In genomic region chr12:47725091-47725772, GRCh38 we compare ENCODE assay signal across 19 cellular contexts. TPM values are rescaled to one million over a fixed set of nuclear protein-coding genes. Genes with fewer than 3 reads are reported as not detected.
A peak's percentile ranks its signal among the peaks of the same experiment; 100 is the strongest.
DNase-seq lines count a peak whose midpoint lies in the region; ATAC-seq and TF ChIP-seq lines count a peak whose summit lies in the region.
"Had no signal": no experiment of that assay in that cellular context is flagged by ENCODE, and none has a peak within 500 bp of the region (broad histone marks: within the 10 kb centered on the region; RNA-seq: fewer than 3 reads in every experiment).

Gene ENDOU (minus strand): TSS chr12:47725490. CDS start chr12:47725413, 77 bp downstream.

- no peak within 1 kb of the TSS for H2BK120ac ChIP-seq in mesendoderm (ENCODE audit: low read depth, low read length)

- no peaks in the 10 kb centered on the region for H3K79me2 ChIP-seq in Karpas-422 (ENCODE audit: low read length)
- H3K79me2 ChIP-seq in osteoblast (ENCODE audit: insufficient read depth, low read length), result no peaks in the 10 kb centered on the region
- H3K79me2 ChIP-seq in mesendoderm (ENCODE audit: control insufficient read depth, insufficient read depth, low read length), result no peaks in the 10 kb centered on the region

- H3K9me2 ChIP-seq in Karpas-422 (replicated peaks; ENCODE audit: insufficient read depth, low read length), result no peaks in the 10 kb centered on the region

- H3K4me1 ChIP-seq in Karpas-422 (ENCODE audit: low read length) (peaks cover 81% of the 10 kb centered on the region), osteoblast (ENCODE audit: insufficient read depth, low read length) (peaks cover 43% of the 10 kb centered on the region), mesendoderm (ENCODE audit: control insufficient read depth, low read depth, low read length) (no peaks in the 10 kb centered on the region)

- H2BK15ac ChIP-seq in mesendoderm (replicated peaks; ENCODE audit: low read depth), result no peak within 1 kb of the TSS

- peak within 1 kb of the TSS; percentile 69 for H3K9ac ChIP-seq in Karpas-422 (ENCODE audit: low read length)
- no peak within 1 kb of the TSS for H3K9ac ChIP-seq in mesendoderm (ENCODE audit: low read length)

- no peak within 1 kb of the TSS for H4K8ac ChIP-seq in mesendoderm (ENCODE audit: low read depth, low read length)

- DNase-seq in AG04450 (ENCODE audit: low read depth, low spot score) (no peak), Karpas-422 (no peak), coronary artery (ENCODE audit: low spot score) (peak; percentile 71), osteoblast (ENCODE audit: insufficient read length, low spot score, missing footprints) (peak; percentile 34), ACHN (no peak), AG08395 (ENCODE audit: low spot score) (no peak), mesendoderm (no peak)
- DNase-seq: activated effector memory CD4-positive, alpha-beta T cell treated with anti-CD3 and anti-CD28 coated beads, Interleukin-2, amount 50 U/mL, for 16 hours; COR-L47; natural killer cell; NCI-H1694 treated with DMSO at 0.1 percent for 48 hours; NCI-H345; NK-92 treated with Interleukin-12 subunit alpha and Interleukin-12 subunit beta, amount 100 ng/mL, for 24 hours; SHP77; T-helper 2 cell had no signal

- in situ Hi-C loops in ACHN (cut with HindIII; ENCODE audit: low pct_ligation_motif_present, low pct_unique_long_range_greater_than_20kb, low sequenced_read_pairs), result no loop called here

- H2AFZ ChIP-seq in Karpas-422 (ENCODE audit: low read length), result no peak within 1 kb of the TSS
- peak within 1 kb of the TSS; percentile 58 for H2AFZ ChIP-seq in osteoblast (ENCODE audit: low read length)

- no peak within 1 kb of the TSS for H3K23ac ChIP-seq in mesendoderm (ENCODE audit: low read length)

- H3K4me2 ChIP-seq in Karpas-422 (ENCODE audit: low read depth, low read length, poor library complexity, severe bottlenecking) (peak within 1 kb of the TSS; percentile 74), osteoblast (ENCODE audit: insufficient read depth, low read length) (peak within 1 kb of the TSS; percentile 63), mesendoderm (ENCODE audit: low read length) (no peak within 1 kb of the TSS)

- CTCF ChIA-PET in AG04450 (lab: Charles Lee), result interaction anchor here (0.9 to 4.4 kb wide), 7 partner anchors 9 to 114 kb away, joined by 4 to 28 read pairs (median 5); no protein-coding TSS in a partner anchor

- H4K20me1 ChIP-seq in Karpas-422 (ENCODE audit: insufficient read depth, low read depth, low read length), result no peaks in the 10 kb centered on the region
- no peaks in the 10 kb centered on the region for H4K20me1 ChIP-seq in osteoblast (ENCODE audit: insufficient read depth, low read length)

- no peaks in the 10 kb centered on the region for H3K79me1 ChIP-seq in mesendoderm (ENCODE audit: low read length)

- no peak within 1 kb of the TSS for H4K5ac ChIP-seq in mesendoderm (ENCODE audit: low read length)

- ATAC-seq in GM18858 (IDR thresholded peaks at IDR 0.05; ENCODE audit: unreplicated experiment), result no peak
- ATAC-seq: natural killer cell had no signal

- no peak within 1 kb of the TSS for H3K4ac ChIP-seq in mesendoderm (ENCODE audit: low read depth, low read length)

- H3K56ac ChIP-seq in mesendoderm (ENCODE audit: low read length), result no peak within 1 kb of the TSS

- no peak within 1 kb of the TSS for H3K18ac ChIP-seq in mesendoderm (ENCODE audit: low read length)

- no CpG with 5 or more reads among the region's 8 CpGs for WGBS in mesendoderm (ENCODE audit: extremely low coverage, insufficient coverage, low lambda C conversion rate)

- no peak within 1 kb of the TSS for H2BK5ac ChIP-seq in mesendoderm (ENCODE audit: low read length)

- H3K9me3 ChIP-seq in AG04450 (ENCODE audit: control insufficient read depth, insufficient read depth, low read length) (peaks cover 3% of the 10 kb centered on the region; the same call in 1 of the 2 replicates), Karpas-422 (ENCODE audit: low read length) (no peaks in the 10 kb centered on the region), osteoblast (ENCODE audit: low read depth, low read length) (no peaks in the 10 kb centered on the region)

- H3K27me3 ChIP-seq in AG04450 (ENCODE audit: control insufficient read depth, insufficient read depth, low read length) (no peaks in the 10 kb centered on the region), Karpas-422 (ENCODE audit: low read length) (no peaks in the 10 kb centered on the region), osteoblast (ENCODE audit: insufficient read depth, low read length) (no peaks in the 10 kb centered on the region), mesendoderm (ENCODE audit: insufficient read depth, low read length, poor library complexity) (no peaks in the 10 kb centered on the region)

- H2AK5ac ChIP-seq in mesendoderm (ENCODE audit: low read length), result no peak within 1 kb of the TSS

- POLR2A ChIA-PET in AG04450 (lab: Yijun Ruan, JAX), result no interaction called here

- no peaks in the 10 kb centered on the region for H3K36me3 ChIP-seq in Karpas-422 (ENCODE audit: insufficient read depth, low read length)
- H3K36me3 ChIP-seq in osteoblast (ENCODE audit: insufficient read depth, low read length), result no peaks in the 10 kb centered on the region
- H3K36me3 ChIP-seq in mesendoderm (ENCODE audit: control insufficient read depth, insufficient read depth, low read length), result no peaks in the 10 kb centered on the region

- no peak for TF ChIP-seq CTCF in AG04450 (IDR thresholded peaks at IDR 0.05; ENCODE audit: low read depth, low read length)
- TF ChIP-seq CTCF in coronary artery (IDR thresholded peaks at IDR 0.05), result no peak
- no peak for TF ChIP-seq CTCF in osteoblast (IDR thresholded peaks at IDR 0.05; ENCODE audit: extremely low read depth, low read depth, low read length)

- peak within 1 kb of the TSS; percentile 70 for H3K27ac ChIP-seq in AG04450 (ENCODE audit: low read depth, low read length)
- H3K27ac ChIP-seq in Karpas-422 (ENCODE audit: low read length), result peak within 1 kb of the TSS; percentile 97
- H3K27ac ChIP-seq in coronary artery, result peak within 1 kb of the TSS in 1 of 2 donors; percentile 48
- peak within 1 kb of the TSS; percentile 56 for H3K27ac ChIP-seq in osteoblast (ENCODE audit: low read depth, low read length)
- no peak within 1 kb of the TSS for H3K27ac ChIP-seq in mesendoderm (ENCODE audit: low read depth, low read length)

- H3K4me3 ChIP-seq in AG04450 (ENCODE audit: low read depth, low read length) (no peak within 1 kb of the TSS), Karpas-422 (ENCODE audit: low read length) (peak within 1 kb of the TSS; percentile 57), coronary artery (no peak within 1 kb of the TSS), osteoblast (ENCODE audit: insufficient read depth, low read length) (peak within 1 kb of the TSS; percentile 33), mesendoderm (ENCODE audit: low read length) (no peak within 1 kb of the TSS)
- H3K4me3 ChIP-seq: lung had no signal

RNA-seq across cellular contexts. Expression of gene ENDOU, which starts in this region (rescaled TPM):
- 0.07 and 0.10 TPM in 2 replicates for polyA plus RNA-seq in AG04450 (2011; rRNA removed)
- polyA minus RNA-seq in AG04450 (2011; rRNA and poly(A)+ RNA removed), result 0.09 TPM in 1 of 2 replicates, not detected in the other
- total RNA-seq in Karpas-422 (2014; rRNA removed; shearing (Covaris generic); ENCODE audit: low replicate concordance), result 1.2 and 10.7 TPM in 2 replicates
- not detected in 2 replicates for total RNA-seq in osteoblast
- polyA plus RNA-seq in mesendoderm (2013, experiment 1 of 2), result 0.04 TPM
- polyA plus RNA-seq in mesendoderm (2013, experiment 2 of 2), result 0.03 TPM
- total RNA-seq: epithelial cell of proximal tubule, pulmonary artery endothelial cell had no signal

Comparison
In these comparisons a context has a peak if more than half of its experiments do, and no peak if none do; other contexts are left out.
1. Peak in DNase-seq, H3K4me3 ChIP-seq, H3K27ac ChIP-seq and H3K4me2 ChIP-seq in osteoblast; RNA of the gene not detected or under 1 TPM.